In genomic region chr18:7974200-7974874, GRCh38 we compare ENCODE assay signal across 16 cellular contexts.
"Had no signal": no experiment of that assay in that cellular context is flagged by ENCODE, and none has a peak within 500 bp of the region (broad histone marks: within the 10 kb centered on the region; RNA-seq: fewer than 3 reads in every experiment).

No MANE protein-coding gene starts in this region.

- H3K27me3 ChIP-seq: tibial artery, upper lobe of right lung, vagina had no signal

- DNase-seq: effector memory CD4-positive, alpha-beta T cell; immature natural killer cell; mammary epithelial cell; naive thymus-derived CD4-positive, alpha-beta T cell; nephron progenitor cell; stimulated activated CD4-positive, alpha-beta T cell treated with anti-CD3 and anti-CD28 coated beads, Interleukin-4, amount 100 ng/mL, for 1 hour; stimulated activated CD8-positive, alpha-beta memory T cell treated with anti-CD3 and anti-CD28 coated beads, Interleukin-4, amount 100 ng/mL, for 48 hours; stimulated activated naive CD8-positive, alpha-beta T cell treated with anti-CD3 and anti-CD28 coated beads, Interleukin-15, Interleukin-2, amounts not matched to agents 100 U/mL and 50 U/mL, for 24 hours; tibial artery; upper lobe of right lung had no signal

- ATAC-seq: esophagus mucosa; naive thymus-derived CD4-positive, alpha-beta T cell; stimulated activated effector memory CD8-positive, alpha-beta T cell treated with anti-CD3 and anti-CD28 coated beads, Interleukin-12 subunit alpha, Interleukin-12 subunit beta, amount 100 ng/mL, for 72 hours; stimulated activated naive CD8-positive, alpha-beta T cell treated with anti-CD3 and anti-CD28 coated beads, Interleukin-15, Interleukin-2, amounts not matched to agents 100 U/mL and 50 U/mL, for 24 hours; upper lobe of right lung had no signal

- H3K9me3 ChIP-seq: tibial artery, upper lobe of right lung, vagina had no signal

- H3K36me3 ChIP-seq: tibial artery, upper lobe of right lung, vagina had no signal

- FAIRE-seq: endometrium, frontal cortex, keratinocyte had no signal

- H3K4me3 ChIP-seq: tibial artery, upper lobe of right lung, vagina had no signal

- H3K27ac ChIP-seq: tibial artery, upper lobe of right lung, vagina had no signal

- H3K4me1 ChIP-seq: tibial artery, upper lobe of right lung, vagina had no signal
